17 cellular contexts compared by ENCODE assay signal in the genomic region with DNA sequence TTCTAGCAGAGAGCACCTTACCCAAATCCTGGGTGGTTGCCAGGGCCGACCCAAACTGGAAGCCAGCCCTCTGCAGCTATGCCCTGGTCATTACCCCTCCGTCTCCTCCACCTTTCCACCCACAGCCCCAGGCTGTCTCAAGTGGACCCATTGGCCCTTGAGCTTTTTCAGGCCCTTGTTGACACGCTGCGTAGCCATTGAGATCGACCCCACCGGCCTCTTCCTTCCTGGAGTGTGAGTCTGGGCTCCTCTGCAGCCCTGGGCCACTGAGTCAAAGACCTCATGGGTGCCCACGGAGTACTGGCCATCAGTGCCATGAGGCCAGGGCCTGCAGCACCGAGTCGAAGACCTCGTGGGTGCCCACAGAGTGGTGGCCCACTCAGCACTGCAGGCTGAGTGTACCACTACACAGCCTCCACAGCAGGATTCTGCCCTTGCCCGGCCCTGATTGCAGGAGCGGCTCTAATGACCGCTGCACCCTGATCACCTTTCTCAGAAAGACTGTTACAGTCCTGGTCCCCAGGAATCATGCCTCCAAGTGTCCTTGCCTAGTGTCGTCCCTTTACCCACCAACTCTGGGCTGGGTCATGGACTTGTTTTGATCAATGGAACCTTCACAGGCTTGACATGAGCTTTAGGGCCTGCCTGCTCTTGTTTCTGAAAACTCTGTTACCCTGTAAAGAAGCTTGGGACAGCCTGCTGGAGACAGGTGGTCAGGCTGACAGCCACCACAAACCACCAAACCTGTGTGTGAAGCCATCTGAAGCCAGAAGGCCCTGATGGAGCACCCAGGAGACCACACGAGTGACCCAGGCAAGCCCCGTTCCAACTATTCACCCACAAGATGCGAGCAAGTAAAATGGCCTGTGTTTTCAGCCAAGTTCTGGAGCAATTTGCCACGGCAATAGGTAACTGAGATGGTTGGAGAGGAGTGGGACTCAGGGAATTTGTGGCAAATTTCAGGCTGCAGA.
"Had no signal": no experiment of that assay in that cellular context is flagged by ENCODE, and none has a peak within 500 bp of the region (broad histone marks: within the 10 kb centered on the region; RNA-seq: fewer than 3 reads in every experiment).

No MANE protein-coding gene starts in this region.

- H3K4me3 Mint-ChIP-seq: activated naive CD4-positive, alpha-beta T cell treated with anti-CD3 and anti-CD28 coated beads, Interleukin-2, amount 10 ng/mL, durations not matched to agents 7 days and 5 days; activated T-helper 1 cell treated with anti-CD3 and anti-CD28 coated beads, Interleukin-12 subunit alpha, Interleukin-12 subunit beta, Interleukin-2, Interleukin-4 antibody, amounts not matched to agents 30 ng/mL and 10 ng/mL and 1 ng/mL, durations not matched to agents 14 hours and 24 hours and 36 hours; brain; naive thymus-derived CD8-positive, alpha-beta T cell had no signal

- H3K27ac ChIP-seq: esophagus squamous epithelium, uterus had no signal

- H3K4me3 ChIP-seq: esophagus squamous epithelium, uterus had no signal

- DNase-seq: activated CD4-positive, alpha-beta T cell treated with anti-CD3 and anti-CD28 coated beads for 1 hour; activated CD4-positive, alpha-beta T cell treated with anti-CD3 and anti-CD28 coated beads, Interleukin-2, amount 50 U/mL, for 48 hours; activated CD8-positive, alpha-beta memory T cell treated with anti-CD3 and anti-CD28 coated beads, Interleukin-2, amount 50 U/mL, for 4 hours; activated naive CD4-positive, alpha-beta T cell treated with anti-CD3 and anti-CD28 coated beads, Interleukin-2, amount 10 ng/mL, durations not matched to agents 7 days and 5 days; amniotic stem cell; cerebellar nuclear complex; dermis blood vessel endothelial cell; esophagus squamous epithelium; foreskin fibroblast; left cardiac atrium; naive thymus-derived CD8-positive, alpha-beta T cell; stimulated activated CD4-positive, alpha-beta T cell treated with anti-CD3 and anti-CD28 coated beads, Interleukin-15, amount 100 ng/mL, for 24 hours; stimulated activated CD4-positive, alpha-beta T cell treated with anti-CD3 and anti-CD28 coated beads, Interleukin-4, amount 100 ng/mL, for 24 hours; T-helper 9 cell; uterus had no signal

- ATAC-seq: left cardiac atrium; naive thymus-derived CD8-positive, alpha-beta T cell had no signal

- H3K4me1 ChIP-seq: esophagus squamous epithelium, uterus had no signal

- H3K9me3 Mint-ChIP-seq: activated T-helper 1 cell treated with anti-CD3 and anti-CD28 coated beads, Interleukin-12 subunit alpha, Interleukin-12 subunit beta, Interleukin-2, Interleukin-4 antibody, amounts not matched to agents 30 ng/mL and 10 ng/mL and 1 ng/mL, durations not matched to agents 14 hours and 24 hours and 36 hours had no signal

- H3K27ac Mint-ChIP-seq: activated naive CD4-positive, alpha-beta T cell treated with anti-CD3 and anti-CD28 coated beads, Interleukin-2, amount 10 ng/mL, durations not matched to agents 7 days and 5 days; activated T-helper 1 cell treated with anti-CD3 and anti-CD28 coated beads, Interleukin-12 subunit alpha, Interleukin-12 subunit beta, Interleukin-2, Interleukin-4 antibody, amounts not matched to agents 30 ng/mL and 10 ng/mL and 1 ng/mL, durations not matched to agents 14 hours and 24 hours and 36 hours; brain had no signal

- H3K9me3 ChIP-seq: uterus had no signal

- H3K27me3 ChIP-seq: esophagus squamous epithelium, uterus had no signal

- H3K4me1 Mint-ChIP-seq: activated naive CD4-positive, alpha-beta T cell treated with anti-CD3 and anti-CD28 coated beads, Interleukin-2, amount 10 ng/mL, durations not matched to agents 7 days and 5 days; brain had no signal

- H3K27me3 Mint-ChIP-seq: activated naive CD4-positive, alpha-beta T cell treated with anti-CD3 and anti-CD28 coated beads, Interleukin-2, amount 10 ng/mL, durations not matched to agents 7 days and 5 days; brain; naive thymus-derived CD8-positive, alpha-beta T cell had no signal

- H3K36me3 ChIP-seq: uterus had no signal
